ENCODE assay signal across 8 cellular contexts in the genomic region with DNA sequence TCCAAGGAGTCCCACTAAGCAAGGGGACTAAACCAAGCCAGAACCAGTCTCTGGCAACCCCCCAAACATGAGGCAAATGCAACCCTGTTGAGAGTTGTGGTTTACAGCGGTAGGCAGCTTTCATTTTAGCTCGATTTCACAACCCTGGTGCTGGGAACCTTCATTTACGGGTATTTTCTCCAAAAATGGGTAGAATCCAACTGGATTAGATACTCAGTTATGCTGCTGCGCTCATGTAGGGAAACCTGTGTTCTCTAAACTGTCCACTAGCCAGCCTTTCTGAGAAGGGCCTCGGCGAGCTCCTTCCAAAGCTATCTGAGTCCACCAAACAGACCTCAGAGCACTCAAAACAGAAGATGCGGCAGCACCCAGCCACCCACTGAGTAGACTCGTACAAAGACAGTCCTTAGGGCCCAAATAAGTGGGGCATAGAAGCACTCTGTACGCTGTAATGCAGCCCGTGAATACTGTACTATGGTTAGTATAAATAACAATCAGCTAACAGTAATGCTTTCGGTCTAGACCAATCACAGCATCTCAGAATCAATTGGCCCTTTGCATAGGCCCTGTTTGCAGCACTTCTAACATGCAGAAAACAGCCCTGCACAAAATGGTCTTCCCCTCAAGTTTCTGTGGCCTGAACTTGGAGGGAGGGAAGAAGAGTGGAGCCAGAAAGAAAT.
DNase-seq lines count a peak whose midpoint lies in the region; ATAC-seq and TF ChIP-seq lines count a peak whose summit lies in the region.

No MANE protein-coding gene starts in this region.

- TF ChIP-seq CTCF in left lung (IDR thresholded peaks at IDR 0.05) = no peak

- intact Hi-C loops in left lung (cut with DNase I) = no loop called here
- intact Hi-C loops in left colon (cut with DNase I, micrococcal nuclease) = no loop called here

- ATAC-seq in HG03196 (IDR thresholded peaks at IDR 0.05; ENCODE audit: unreplicated experiment) (peak; percentile 42), left lung (peak; percentile 22), left colon (no peak)
- ATAC-seq in activated T-helper 17 cell treated with anti-CD3 and anti-CD28 coated beads, Interleukin-2, amount 50 U/mL, for 72 hours (replicated peaks) = peak; percentile 79

- no peaks in the 10 kb centered on the region for H3K9me3 ChIP-seq in left lung

- H3K36me3 Mint-ChIP-seq in activated T-helper 17 cell treated with anti-CD3 and anti-CD28 coated beads, Interleukin-2, amount 50 U/mL, for 72 hours (ENCODE audit: low read depth) = peaks cover 100% of the 10 kb centered on the region

- no peaks in the 10 kb centered on the region for H3K27me3 Mint-ChIP-seq in activated T-helper 17 cell treated with anti-CD3 and anti-CD28 coated beads, Interleukin-2, amount 50 U/mL, for 72 hours

- no peak overlapping the region for H3K4me3 ChIP-seq in left lung

- H3K4me3 Mint-ChIP-seq in activated T-helper 17 cell treated with anti-CD3 and anti-CD28 coated beads, Interleukin-2, amount 50 U/mL, for 72 hours = peak overlapping the region; percentile 99

- H3K27me3 ChIP-seq in left lung = no peaks in the 10 kb centered on the region

- peak overlapping the region; percentile 68 to 75 for H3K27ac ChIP-seq in left lung

- peaks cover 43 to 68% of the 10 kb centered on the region in 2 donors for H3K4me1 ChIP-seq in left lung

- peak; percentile 81 for DNase-seq in activated effector memory CD4-positive, alpha-beta T cell treated with anti-CD3 and anti-CD28 coated beads, Interleukin-2, amount 50 U/mL, for 16 hours
- DNase-seq in activated effector memory CD4-positive, alpha-beta T cell treated with Interleukin-2 at 50 U/mL for 16 hours = no peak
- DNase-seq in left lung = no peak
- no peak for DNase-seq in NCI-H1417 treated with DMSO at 0.1 percent for 48 hours (lab: John Stamatoyannopoulos, UW)
- no peak for DNase-seq in activated CD4-positive, CD25-positive, alpha-beta regulatory T cell treated with anti-CD3 and anti-CD28 coated beads, Interleukin-2, amount 50 U/mL, for 72 hours
- no peak for DNase-seq in left colon

- no peaks in the 10 kb centered on the region for H3K9me3 Mint-ChIP-seq in activated T-helper 17 cell treated with anti-CD3 and anti-CD28 coated beads, Interleukin-2, amount 50 U/mL, for 72 hours

- H3K4me1 Mint-ChIP-seq in activated T-helper 17 cell treated with anti-CD3 and anti-CD28 coated beads, Interleukin-2, amount 50 U/mL, for 72 hours = peaks cover 83% of the 10 kb centered on the region

- H3K27ac Mint-ChIP-seq in activated T-helper 17 cell treated with anti-CD3 and anti-CD28 coated beads, Interleukin-2, amount 50 U/mL, for 72 hours = peak overlapping the region; percentile 100

- H3K36me3 ChIP-seq in left lung = peaks cover 0 to 71% of the 10 kb centered on the region in 2 donors
